Comparison of ENCODE assay signal across 10 cellular contexts in genomic region chr7:156966387-156966786, GRCh38. TPM values are rescaled to one million over a fixed set of nuclear protein-coding genes. Genes with fewer than 3 reads are reported as not detected.
"Had no signal": no experiment of that assay in that cellular context is flagged by ENCODE, and none has a peak within 500 bp of the region (broad histone marks: within the 10 kb centered on the region; RNA-seq: fewer than 3 reads in every experiment).

No MANE protein-coding gene starts in this region.

- H3K9ac ChIP-seq: GM23248 had no signal

- ATAC-seq: HCT116, HepG2 had no signal

- H3K4me3 ChIP-seq: GM23248, HAP-1 had no signal

- H2AFZ ChIP-seq: GM23248 had no signal

- H3K27ac Mint-ChIP-seq: HFFc6, IgD-negative memory B cell had no signal

- H3K27ac ChIP-seq: GM23248, HL-60 had no signal

- FAIRE-seq: HepG2 had no signal

- H3K4me1 ChIP-seq: HAP-1 had no signal

- H3K4me3 Mint-ChIP-seq: HFFc6, IgD-negative memory B cell had no signal

- H3K4me1 Mint-ChIP-seq: IgD-negative memory B cell had no signal

- DNase-seq: GM23248, GOT3, H7, HFFc6, KBM-7 had no signal

- H3K9me3 Mint-ChIP-seq: HFFc6, IgD-negative memory B cell had no signal

- H3K9me3 ChIP-seq: HAP-1 had no signal

RNA-seq across cellular contexts. Expression of gene MNX1, which starts 44.1 kb away (rescaled TPM):
- total RNA-seq: GM23248, HFFc6 had no signal
- polyA plus RNA-seq: GM23248, IgD-negative memory B cell had no signal
